Comparison of ENCODE assay signal across 24 cellular contexts in genomic region chr13:33051632-33052031, GRCh38.
DNase-seq lines count a peak whose midpoint lies in the region; ATAC-seq and TF ChIP-seq lines count a peak whose summit lies in the region.
"Had no signal": no experiment of that assay in that cellular context is flagged by ENCODE, and none has a peak within 500 bp of the region (broad histone marks: within the 10 kb centered on the region; RNA-seq: fewer than 3 reads in every experiment).

No MANE protein-coding gene starts in this region.

- peaks cover 3% of the 10 kb centered on the region for H3K9me3 Mint-ChIP-seq in nephron progenitor cell
- H3K9me3 Mint-ChIP-seq: activated naive CD8-positive, alpha-beta T cell treated with anti-CD3 and anti-CD28 coated beads, Interleukin-2, amount 50 U/mL, for 24 hours; type B pancreatic cell had no signal

- H3K4me1 Mint-ChIP-seq in nephron progenitor cell = peaks cover 28% of the 10 kb centered on the region
- H3K4me1 Mint-ChIP-seq: activated naive CD8-positive, alpha-beta T cell treated with anti-CD3 and anti-CD28 coated beads, Interleukin-2, amount 50 U/mL, for 24 hours; CD4-positive, CD25-positive, alpha-beta regulatory T cell; immature natural killer cell had no signal

- H3K36me3 Mint-ChIP-seq in nephron progenitor cell (ENCODE audit: low read depth) = peaks cover 4% of the 10 kb centered on the region
- H3K36me3 Mint-ChIP-seq: CD4-positive, CD25-positive, alpha-beta regulatory T cell; immature natural killer cell; natural killer cell treated with Interleukin-12 subunit alpha and Interleukin-12 subunit beta and Interleukin-15 and Interleukin-18, amount 100 ng/mL, for 72 hours; type B pancreatic cell had no signal

- H3K27me3 Mint-ChIP-seq in nephron progenitor cell (ENCODE audit: low read depth, poor library complexity) = peaks cover 18% of the 10 kb centered on the region

- DNase-seq in nephron progenitor cell = no peak
- DNase-seq in GF-D8 (lab: John Stamatoyannopoulos, UW) = no peak
- DNase-seq in activated CD4-positive, alpha-beta T cell treated with anti-CD3 and anti-CD28 coated beads, Interleukin-2, amount 50 U/mL, for 48 hours = no peak
- no peak for DNase-seq in putamen (ENCODE audit: low spot score)
- DNase-seq: activated CD4-positive, alpha-beta T cell treated with anti-CD3 and anti-CD28 coated beads, Interleukin-2, amount 50 U/mL, for 1 hour; activated CD4-positive, CD25-positive, alpha-beta regulatory T cell; activated naive CD8-positive, alpha-beta T cell treated with anti-CD3 and anti-CD28 coated beads, Interleukin-2, amount 50 U/mL, for 24 hours; activated T-cell treated with anti-CD3 and anti-CD28 coated beads, Interleukin-2, amount 50 U/mL, for 48 hours; CD4-positive, CD25-positive, alpha-beta regulatory T cell; DND-41; H7; hippocampal formation; immature natural killer cell; mammary epithelial cell; mucosa of descending colon; NCI-H1048; PC-9; stimulated activated naive CD4-positive, alpha-beta T cell had no signal

- no peak for TF ChIP-seq CTCF in nephron progenitor cell (IDR thresholded peaks at IDR 0.05)

- H3K4me3 Mint-ChIP-seq in nephron progenitor cell = no peak overlapping the region
- H3K4me3 Mint-ChIP-seq: activated naive CD8-positive, alpha-beta T cell treated with anti-CD3 and anti-CD28 coated beads, Interleukin-2, amount 50 U/mL, for 24 hours; CD4-positive, CD25-positive, alpha-beta regulatory T cell; immature natural killer cell; natural killer cell treated with Interleukin-12 subunit alpha and Interleukin-12 subunit beta and Interleukin-15 and Interleukin-18, amount 100 ng/mL, for 72 hours; type B pancreatic cell had no signal

- H3K27ac Mint-ChIP-seq in nephron progenitor cell = peak overlapping the region; percentile 39
- H3K27ac Mint-ChIP-seq: activated naive CD8-positive, alpha-beta T cell treated with anti-CD3 and anti-CD28 coated beads, Interleukin-2, amount 50 U/mL, for 24 hours; CD4-positive, CD25-positive, alpha-beta regulatory T cell; immature natural killer cell; natural killer cell treated with Interleukin-12 subunit alpha and Interleukin-12 subunit beta and Interleukin-15 and Interleukin-18, amount 100 ng/mL, for 72 hours; type B pancreatic cell had no signal

- peak; percentile 84 for ATAC-seq in GM18502 (IDR thresholded peaks at IDR 0.05; ENCODE audit: poor library complexity, unreplicated experiment)
- ATAC-seq in HG02588 (IDR thresholded peaks at IDR 0.05; ENCODE audit: unreplicated experiment) = peak; percentile 55
- ATAC-seq in HG03432 (IDR thresholded peaks at IDR 0.05; ENCODE audit: unreplicated experiment) = peak; percentile 91
- no peak for ATAC-seq in HG03378 (IDR thresholded peaks at IDR 0.05; ENCODE audit: unreplicated experiment)
- ATAC-seq: activated naive CD8-positive, alpha-beta T cell treated with anti-CD3 and anti-CD28 coated beads, Interleukin-2, amount 50 U/mL, for 24 hours; mucosa of descending colon; natural killer cell treated with Interleukin-12 subunit alpha and Interleukin-12 subunit beta and Interleukin-15 and Interleukin-18, amount 100 ng/mL, for 72 hours had no signal
